ENCODE assay signal across 12 cellular contexts in the genomic region with DNA sequence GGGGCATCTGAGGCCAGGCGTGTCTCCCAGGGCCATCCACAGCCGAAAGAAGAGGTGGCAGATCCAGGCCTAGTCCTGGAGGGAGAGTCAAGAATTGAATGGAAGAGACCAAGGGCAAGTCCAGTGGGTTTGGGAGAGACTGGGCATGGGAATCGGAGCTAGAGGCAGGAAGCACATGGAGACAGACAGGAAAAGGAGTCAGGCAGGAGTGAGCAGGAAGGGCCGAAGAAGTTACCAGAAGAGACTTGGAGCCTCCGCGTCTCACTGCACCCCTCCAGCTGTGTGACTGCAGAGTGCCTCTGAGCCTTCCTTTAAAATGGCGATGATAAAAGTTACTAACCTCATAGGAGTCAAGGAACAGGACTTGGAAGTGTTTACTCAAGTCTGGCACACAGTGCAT.
DNase-seq lines count a peak whose midpoint lies in the region; ATAC-seq and TF ChIP-seq lines count a peak whose summit lies in the region.
"Had no signal": no experiment of that assay in that cellular context is flagged by ENCODE, and none has a peak within 500 bp of the region (broad histone marks: within the 10 kb centered on the region; RNA-seq: fewer than 3 reads in every experiment).

No MANE protein-coding gene starts in this region.

- no peak for DNase-seq in esophagus muscularis mucosa (ENCODE audit: extremely low spot score)
- DNase-seq in neuronal stem cell (ENCODE audit: low spot score) = no peak
- DNase-seq in transverse colon = no peak
- DNase-seq in NCI-H1694 (lab: John Stamatoyannopoulos, UW) = no peak
- DNase-seq: activated CD8-positive, alpha-beta memory T cell treated with anti-CD3 and anti-CD28 coated beads for 24 hours; H9; NCI-H1930; NK-92 treated with Interleukin-12 subunit alpha and Interleukin-12 subunit beta, amount 100 ng/mL, for 24 hours; T-helper 1 cell had no signal

- no peak overlapping the region for H3K14ac ChIP-seq in neuronal stem cell (ENCODE audit: low read length)

- H2AK5ac ChIP-seq in neuronal stem cell (ENCODE audit: low read depth, low read length) = no peak overlapping the region

- H2BK12ac ChIP-seq in neuronal stem cell (ENCODE audit: low read length) = no peak overlapping the region

- TF ChIP-seq EP300 in esophagus muscularis mucosa (IDR thresholded peaks at IDR 0.05) (no peak), transverse colon (IDR thresholded peaks at IDR 0.05; ENCODE audit: low read depth) (no peak)

- no peak overlapping the region for H3K4me2 ChIP-seq in neuronal stem cell (ENCODE audit: insufficient read depth, low read length, poor library complexity, severe bottlenecking)

- H2BK15ac ChIP-seq in neuronal stem cell (ENCODE audit: low read length) = no peak overlapping the region

- in situ Hi-C loops in transverse colon (cut with MboI; ENCODE audit: low pct_ligation_motif_present in 1 of 4, low pct_unique_long_range_greater_than_20kb in 1 of 4, low sequenced_read_pairs in 3 of 4) = no loop called here

- no peak overlapping the region for H2BK5ac ChIP-seq in neuronal stem cell (ENCODE audit: low read length)

- no peak overlapping the region for H4K8ac ChIP-seq in neuronal stem cell (ENCODE audit: low read depth, low read length)

- H3K27ac ChIP-seq in VCaP (peak overlapping the region; percentile 31; the same call in 1 of the 2 replicates), esophagus muscularis mucosa (replicated peaks in 1 of 4) (peak overlapping the region; percentile 83 to 89 (median 86)), neuronal stem cell (replicated peaks; ENCODE audit: low read length) (no peak overlapping the region), transverse colon (peak overlapping the region; percentile 84 to 89 (median 84))

- WGBS in esophagus muscularis mucosa = 79% methylated on average over 7 of the region's 7 CpGs
- no CpG with 5 or more reads among the region's 7 CpGs for WGBS in neuronal stem cell (ENCODE audit: extremely low coverage in 2 of 2, insufficient read length in 2 of 2, insufficient replicate concordance in 1 of 2), 2 donors
- 73 to 83% methylated on average over 5 to 7 of the region's 7 CpGs for WGBS in transverse colon (ENCODE audit: low coverage in 1 of 2), 2 donors

- H3K18ac ChIP-seq in neuronal stem cell (ENCODE audit: low read length) = no peak overlapping the region

- ATAC-seq in HG02981 (IDR thresholded peaks at IDR 0.05; ENCODE audit: unreplicated experiment) = no peak
- no peak for ATAC-seq in GM19328 (IDR thresholded peaks at IDR 0.05; ENCODE audit: unreplicated experiment)

- peak overlapping the region; percentile 57 for H2AFZ ChIP-seq in neuronal stem cell (ENCODE audit: low read length)

- peaks cover 51 to 65% (median 56%) of the 10 kb centered on the region in 4 donors for H3K4me1 ChIP-seq in esophagus muscularis mucosa
- peaks cover 8 to 23% of the 10 kb centered on the region in 2 donors for H3K4me1 ChIP-seq in neuronal stem cell (ENCODE audit: control insufficient read depth in 2 of 2, insufficient read depth in 1 of 2, low read depth in 1 of 2, low read length in 2 of 2)
- peaks cover 13 to 31% (median 22%) of the 10 kb centered on the region in 4 donors for H3K4me1 ChIP-seq in transverse colon

- intact Hi-C loops in esophagus muscularis mucosa (cut with DNase I) (loop anchor here (5.0 kb wide), 1 partner anchor 64 kb away; the partner anchor contains the start of gene ANGPTL2), transverse colon (cut with DNase I; ENCODE audit: low total_unique reads) (loop anchor here (5.0 kb wide), 1 partner anchor 54 kb away; no protein-coding TSS in a partner anchor)

- H3K9me3 ChIP-seq in esophagus muscularis mucosa = no peaks in the 10 kb centered on the region
- no peaks in the 10 kb centered on the region for H3K9me3 ChIP-seq in neuronal stem cell (replicated peaks in 1 of 2; ENCODE audit: control insufficient read depth in 2 of 2, insufficient read depth in 1 of 2, low read depth in 1 of 2, low read length in 2 of 2)
- H3K9me3 ChIP-seq in transverse colon = no peaks in the 10 kb centered on the region

- H3K4ac ChIP-seq in neuronal stem cell (ENCODE audit: low read length) = no peak overlapping the region

- H3K79me1 ChIP-seq in neuronal stem cell (ENCODE audit: low read depth, low read length) = no peaks in the 10 kb centered on the region

- no peak overlapping the region for H4K91ac ChIP-seq in neuronal stem cell (ENCODE audit: low read depth, low read length, poor library complexity)

- no peak overlapping the region for H2BK120ac ChIP-seq in neuronal stem cell (ENCODE audit: low read depth, low read length)

- H3K4me3 ChIP-seq in esophagus muscularis mucosa (no peak overlapping the region), neuronal stem cell (ENCODE audit: low read length in 2 of 2) (no peak overlapping the region), transverse colon (no peak overlapping the region)

- H3K27me3 ChIP-seq in esophagus muscularis mucosa = no peaks in the 10 kb centered on the region
- no peaks in the 10 kb centered on the region for H3K27me3 ChIP-seq in neuronal stem cell (ENCODE audit: control insufficient read depth in 3 of 3, insufficient read depth in 3 of 3, low read depth in 1 of 3, low read length in 3 of 3)
- H3K27me3 ChIP-seq in transverse colon = no peaks in the 10 kb centered on the region

- TF ChIP-seq POLR2A in esophagus muscularis mucosa (IDR thresholded peaks at IDR 0.05; ENCODE audit: low read depth) (no peak), transverse colon (IDR thresholded peaks at IDR 0.05) (no peak)

- H3K36me3 ChIP-seq in esophagus muscularis mucosa (no peaks in the 10 kb centered on the region), neuronal stem cell (replicated peaks in 1 of 2; ENCODE audit: control insufficient read depth in 2 of 2, insufficient read depth in 2 of 2, low read length in 2 of 2) (no peaks in the 10 kb centered on the region), transverse colon (no peaks in the 10 kb centered on the region)

- H3K9ac ChIP-seq in neuronal stem cell (ENCODE audit: low read depth, low read length, poor library complexity) = no peak overlapping the region

- H3K23ac ChIP-seq in neuronal stem cell (ENCODE audit: low read depth, low read length, poor library complexity) = no peak overlapping the region

- TF ChIP-seq CTCF in VCaP (conservative IDR thresholded peaks at IDR 0.05) (no peak), esophagus muscularis mucosa (IDR thresholded peaks at IDR 0.05) (no peak), transverse colon (IDR thresholded peaks at IDR 0.05) (no peak)
